Comparison of ENCODE assay signal across 20 cellular contexts in genomic region chr10:69860290-69860689, GRCh38. TPM values are rescaled to one million over a fixed set of nuclear protein-coding genes. Genes with fewer than 3 reads are reported as not detected.
DNase-seq lines count a peak whose midpoint lies in the region; ATAC-seq and TF ChIP-seq lines count a peak whose summit lies in the region.
"Had no signal": no experiment of that assay in that cellular context is flagged by ENCODE, and none has a peak within 500 bp of the region (broad histone marks: within the 10 kb centered on the region; RNA-seq: fewer than 3 reads in every experiment).

No MANE protein-coding gene starts in this region.

- peak; percentile 28 for ATAC-seq in activated CD4-positive, alpha-beta T cell treated with anti-CD3 and anti-CD28 coated beads for 36 hours
- no peak for ATAC-seq in GM21786 (IDR thresholded peaks at IDR 0.05; ENCODE audit: unreplicated experiment)

- H2BK15ac ChIP-seq in mesendoderm (replicated peaks; ENCODE audit: low read depth) = no peak overlapping the region

- DNase-seq in activated CD4-positive, alpha-beta T cell treated with anti-CD3 and anti-CD28 coated beads for 36 hours = peak; percentile 40
- DNase-seq in activated CD4-positive, alpha-beta T cell treated with anti-CD3 and anti-CD28 coated beads, Interleukin-2, amount 10 ng/mL, durations not matched to agents 24 days and 14 days = no peak
- DNase-seq in RPMI8226 = peak; percentile 71
- DNase-seq in mesendoderm = no peak
- no peak for DNase-seq in NCI-H510A (lab: John Stamatoyannopoulos, UW)
- DNase-seq in BE2C = no peak
- DNase-seq: 8988T, H7, HFFc6, NCI-H1092, NCI-H1436, NCI-H187 treated with DMSO at 0.1 percent for 48 hours, NCI-H2107, NCI-H510A treated with DMSO at 0.1 percent for 48 hours, NCI-H748 treated with DMSO at 0.1 percent for 48 hours, Peyer's patch, SJCRH30 had no signal

- no peak overlapping the region for H3K27ac Mint-ChIP-seq in activated CD4-positive, alpha-beta T cell treated with anti-CD3 and anti-CD28 coated beads for 36 hours
- H3K27ac Mint-ChIP-seq in activated CD4-positive, alpha-beta T cell treated with anti-CD3 and anti-CD28 coated beads, Interleukin-2, amount 10 ng/mL, durations not matched to agents 24 days and 14 days = no peak overlapping the region
- H3K27ac Mint-ChIP-seq: CD14-positive monocyte had no signal

- H3K9ac ChIP-seq in BLaER1 treated with 17β-estradiol and CSF1 and Interleukin-3, amounts not matched to agents 10 nM and 100 nM = no peak overlapping the region
- no peak overlapping the region for H3K9ac ChIP-seq in mesendoderm (ENCODE audit: low read length)

- H2AK5ac ChIP-seq in mesendoderm (ENCODE audit: low read length) = peak overlapping the region; percentile 25

- peak overlapping the region; percentile 43 to 65 (median 56); a peak in 20 of 22 replicates for H3K4me2 ChIP-seq in BLaER1 treated with 17β-estradiol and CSF1 and Interleukin-3, amounts not matched to agents 10 nM and 100 nM
- H3K4me2 ChIP-seq in mesendoderm (ENCODE audit: low read length) = no peak overlapping the region

- peak overlapping the region; percentile 45 for H3K4ac ChIP-seq in mesendoderm (ENCODE audit: low read depth, low read length)

- intact Hi-C loops in activated CD4-positive, alpha-beta T cell treated with anti-CD3 and anti-CD28 coated beads for 36 hours (cut with DNase I, micrococcal nuclease) = no loop called here
- intact Hi-C loops in activated CD4-positive, alpha-beta T cell treated with anti-CD3 and anti-CD28 coated beads, Interleukin-2, amount 10 ng/mL, durations not matched to agents 24 days and 14 days (cut with micrococcal nuclease) = no loop called here

- H3K4me3 ChIP-seq in BLaER1 treated with 17β-estradiol and CSF1 and Interleukin-3, amounts not matched to agents 10 nM and 100 nM = no peak overlapping the region
- H3K4me3 ChIP-seq in mesendoderm (ENCODE audit: low read length) (no peak overlapping the region), BE2C (ENCODE audit: low read depth, low read length) (no peak overlapping the region)
- H3K4me3 ChIP-seq: Peyer's patch, SJCRH30 had no signal

- no peaks in the 10 kb centered on the region; a peak in 1 of 22 replicates for H4K20me1 ChIP-seq in BLaER1 treated with 17β-estradiol and CSF1 and Interleukin-3, amounts not matched to agents 10 nM and 100 nM

- peak overlapping the region; percentile 16 for H3K18ac ChIP-seq in mesendoderm (ENCODE audit: low read length)

- CTCF ChIA-PET in activated CD4-positive, alpha-beta T cell treated with anti-CD3 and anti-CD28 coated beads for 36 hours (lab: Charles Lee) = interaction anchor here (0.6 to 1.9 kb wide), 5 partner anchors 10 to 108 kb away, joined by 3 to 5 read pairs (median 3); no protein-coding TSS in a partner anchor

- no peaks in the 10 kb centered on the region for H3K27me3 ChIP-seq in BLaER1 treated with 17β-estradiol and CSF1 and Interleukin-3, amounts not matched to agents 10 nM and 100 nM
- H3K27me3 ChIP-seq in mesendoderm (ENCODE audit: insufficient read depth, low read length, poor library complexity) (no peaks in the 10 kb centered on the region), BE2C (no peaks in the 10 kb centered on the region)
- H3K27me3 ChIP-seq: Peyer's patch, SJCRH30 had no signal

- peaks cover 3% of the 10 kb centered on the region for H3K27me3 Mint-ChIP-seq in activated CD4-positive, alpha-beta T cell treated with anti-CD3 and anti-CD28 coated beads for 36 hours
- peaks cover 3% of the 10 kb centered on the region for H3K27me3 Mint-ChIP-seq in activated CD4-positive, alpha-beta T cell treated with anti-CD3 and anti-CD28 coated beads, Interleukin-2, amount 10 ng/mL, durations not matched to agents 24 days and 14 days

- H3K4me1 ChIP-seq in BLaER1 treated with 17β-estradiol and CSF1 and Interleukin-3, amounts not matched to agents 10 nM and 100 nM = peaks cover 23 to 62% (median 47%) of the 10 kb centered on the region in 10 experiments
- H3K4me1 ChIP-seq in mesendoderm (ENCODE audit: control insufficient read depth, low read depth, low read length) (peaks cover 29% of the 10 kb centered on the region), BE2C (no peaks in the 10 kb centered on the region)
- H3K4me1 ChIP-seq: SJCRH30 had no signal

- H3K23ac ChIP-seq in mesendoderm (ENCODE audit: low read length) = no peak overlapping the region

- H3K4me1 Mint-ChIP-seq in activated CD4-positive, alpha-beta T cell treated with anti-CD3 and anti-CD28 coated beads for 36 hours = no peaks in the 10 kb centered on the region
- peaks cover 5% of the 10 kb centered on the region for H3K4me1 Mint-ChIP-seq in activated CD4-positive, alpha-beta T cell treated with anti-CD3 and anti-CD28 coated beads, Interleukin-2, amount 10 ng/mL, durations not matched to agents 24 days and 14 days
- H3K4me1 Mint-ChIP-seq: CD14-positive monocyte had no signal

- POLR2A ChIA-PET in activated CD4-positive, alpha-beta T cell treated with anti-CD3 and anti-CD28 coated beads for 36 hours (lab: Charles Lee) = no interaction called here

- H3K9me3 Mint-ChIP-seq in activated CD4-positive, alpha-beta T cell treated with anti-CD3 and anti-CD28 coated beads for 36 hours (ENCODE audit: low read depth) = no peaks in the 10 kb centered on the region
- H3K9me3 Mint-ChIP-seq in activated CD4-positive, alpha-beta T cell treated with anti-CD3 and anti-CD28 coated beads, Interleukin-2, amount 10 ng/mL, durations not matched to agents 24 days and 14 days = no peaks in the 10 kb centered on the region
- H3K9me3 Mint-ChIP-seq: HFFc6 had no signal

- H3K36me3 Mint-ChIP-seq in activated CD4-positive, alpha-beta T cell treated with anti-CD3 and anti-CD28 coated beads for 36 hours (ENCODE audit: low read depth) = no peaks in the 10 kb centered on the region
- H3K36me3 Mint-ChIP-seq in activated CD4-positive, alpha-beta T cell treated with anti-CD3 and anti-CD28 coated beads, Interleukin-2, amount 10 ng/mL, durations not matched to agents 24 days and 14 days (ENCODE audit: low read depth) = no peaks in the 10 kb centered on the region
- H3K36me3 Mint-ChIP-seq: CD14-positive monocyte had no signal

- no peaks in the 10 kb centered on the region for H3K79me2 ChIP-seq in mesendoderm (ENCODE audit: control insufficient read depth, insufficient read depth, low read length)

- H2BK120ac ChIP-seq in mesendoderm (ENCODE audit: low read depth, low read length) = no peak overlapping the region

- WGBS in mesendoderm (ENCODE audit: extremely low coverage, insufficient coverage, low lambda C conversion rate) = no CpG with 5 or more reads among the region's 9 CpGs

- H3K36me3 ChIP-seq in BLaER1 treated with 17β-estradiol and CSF1 and Interleukin-3, amounts not matched to agents 10 nM and 100 nM = no peaks in the 10 kb centered on the region
- no peaks in the 10 kb centered on the region for H3K36me3 ChIP-seq in mesendoderm (ENCODE audit: control insufficient read depth, insufficient read depth, low read length)
- H3K36me3 ChIP-seq in BE2C = no peaks in the 10 kb centered on the region
- H3K36me3 ChIP-seq: Peyer's patch, SJCRH30 had no signal

- H4K5ac ChIP-seq in mesendoderm (ENCODE audit: low read length) = no peak overlapping the region

- peak overlapping the region; percentile 40 for H2BK5ac ChIP-seq in mesendoderm (ENCODE audit: low read length)

- no peaks in the 10 kb centered on the region for H3K9me3 ChIP-seq in BLaER1 treated with 17β-estradiol and CSF1 and Interleukin-3, amounts not matched to agents 10 nM and 100 nM (replicated peaks in 1 of 11)
- H3K9me3 ChIP-seq in BE2C = no peaks in the 10 kb centered on the region
- H3K9me3 ChIP-seq: Peyer's patch, SJCRH30 had no signal

- no peak for TF ChIP-seq CTCF in BE2C (IDR thresholded peaks at IDR 0.05; ENCODE audit: low read depth, low read length)

- H3K27ac ChIP-seq in BLaER1 treated with 17β-estradiol and CSF1 and Interleukin-3, amounts not matched to agents 10 nM and 100 nM = peak overlapping the region in 2 of 11 experiments; percentile 1 to 4; a peak in 3 of 22 replicates
- no peak overlapping the region for H3K27ac ChIP-seq in mesendoderm (ENCODE audit: low read depth, low read length)
- H3K27ac ChIP-seq: Peyer's patch, SJCRH30 had no signal

- H3K79me1 ChIP-seq in mesendoderm (ENCODE audit: low read length) = peaks cover 16% of the 10 kb centered on the region

- H3K4me3 Mint-ChIP-seq in activated CD4-positive, alpha-beta T cell treated with anti-CD3 and anti-CD28 coated beads for 36 hours = no peak overlapping the region
- no peak overlapping the region for H3K4me3 Mint-ChIP-seq in activated CD4-positive, alpha-beta T cell treated with anti-CD3 and anti-CD28 coated beads, Interleukin-2, amount 10 ng/mL, durations not matched to agents 24 days and 14 days
- H3K4me3 Mint-ChIP-seq: CD14-positive monocyte, HFFc6 had no signal

- peak overlapping the region; percentile 59 for H3K56ac ChIP-seq in mesendoderm (ENCODE audit: low read length)

- H4K8ac ChIP-seq in mesendoderm (ENCODE audit: low read depth, low read length) = no peak overlapping the region

RNA-seq across cellular contexts. Expression of gene COL13A1, which starts 58.6 kb away (rescaled TPM):
- total RNA-seq in activated CD4-positive, alpha-beta T cell treated with anti-CD3 and anti-CD28 coated beads for 36 hours = not detected
- not detected in 2 replicates for total RNA-seq in activated CD4-positive, alpha-beta T cell treated with anti-CD3 and anti-CD28 coated beads, Interleukin-2, amount 10 ng/mL, durations not matched to agents 24 days and 14 days
- 14.4 TPM for polyA plus RNA-seq in mesendoderm (2013, experiment 1 of 2)
- polyA plus RNA-seq in mesendoderm (2013, experiment 2 of 2) = 14.6 TPM
- 1.1 TPM for polyA plus RNA-seq in BE2C (2012; ENCODE audit: insufficient read depth, insufficient read length, low read depth)
- polyA plus RNA-seq: CD14-positive monocyte had no signal

Comparison
In these comparisons a context has a peak if more than half of its experiments do, and no peak if none do; other contexts are left out.
1. DNase-seq: peak in activated CD4-positive, alpha-beta T cell treated with anti-CD3 and anti-CD28 coated beads for 36 hours (single experiment) and RPMI8226 (single experiment); none in activated CD4-positive, alpha-beta T cell treated with anti-CD3 and anti-CD28 coated beads, Interleukin-2, amount 10 ng/mL, durations not matched to agents 24 days and 14 days (single experiment), mesendoderm (single experiment), NCI-H510A (single experiment) and BE2C (single experiment).